In the genomic region with DNA sequence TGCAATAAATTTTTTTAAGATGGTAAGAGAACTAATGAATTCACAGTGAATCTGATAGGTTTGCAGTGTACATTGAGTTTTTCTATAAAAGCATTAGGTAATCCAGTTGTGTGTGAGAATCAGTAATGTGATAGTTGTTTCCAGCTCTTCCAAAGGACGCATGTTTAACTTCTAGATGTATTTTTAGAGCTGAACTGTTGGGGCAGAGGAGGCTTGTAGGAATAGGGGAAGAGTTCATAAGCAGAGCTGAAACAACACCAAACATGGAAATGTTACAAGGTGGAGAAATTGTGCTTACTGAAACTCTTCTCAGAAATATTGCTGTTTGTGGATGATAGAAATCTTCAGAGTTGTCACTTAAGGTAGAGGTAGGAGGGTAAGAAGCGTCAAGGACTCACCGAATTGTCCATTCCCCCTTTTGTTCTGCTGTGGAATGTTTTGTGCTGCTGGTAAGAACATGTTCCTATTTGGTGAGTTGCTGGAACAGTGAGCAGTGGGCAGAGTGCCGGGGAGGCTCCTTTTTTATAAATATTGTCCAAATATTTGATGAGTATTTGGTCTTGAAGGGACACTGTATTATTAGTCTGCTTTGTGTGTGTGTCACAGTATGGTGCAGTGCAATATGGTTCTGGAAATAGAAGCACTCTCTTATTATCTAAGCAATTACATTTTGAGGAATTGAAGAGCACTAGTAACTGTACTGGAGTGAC, we compare ENCODE assay signal across 2 cellular contexts.
A peak's percentile ranks its signal among the peaks of the same experiment; 100 is the strongest.
TF ChIP-seq lines count a peak whose summit lies in the region.

No MANE protein-coding gene starts in this region.

TF ChIP-seq in HEK293, 187 proteins besides CTCF, POLR2A, EP300 and RAD21 (continued from another document):
- TF ChIP-seq, protein P1, sequence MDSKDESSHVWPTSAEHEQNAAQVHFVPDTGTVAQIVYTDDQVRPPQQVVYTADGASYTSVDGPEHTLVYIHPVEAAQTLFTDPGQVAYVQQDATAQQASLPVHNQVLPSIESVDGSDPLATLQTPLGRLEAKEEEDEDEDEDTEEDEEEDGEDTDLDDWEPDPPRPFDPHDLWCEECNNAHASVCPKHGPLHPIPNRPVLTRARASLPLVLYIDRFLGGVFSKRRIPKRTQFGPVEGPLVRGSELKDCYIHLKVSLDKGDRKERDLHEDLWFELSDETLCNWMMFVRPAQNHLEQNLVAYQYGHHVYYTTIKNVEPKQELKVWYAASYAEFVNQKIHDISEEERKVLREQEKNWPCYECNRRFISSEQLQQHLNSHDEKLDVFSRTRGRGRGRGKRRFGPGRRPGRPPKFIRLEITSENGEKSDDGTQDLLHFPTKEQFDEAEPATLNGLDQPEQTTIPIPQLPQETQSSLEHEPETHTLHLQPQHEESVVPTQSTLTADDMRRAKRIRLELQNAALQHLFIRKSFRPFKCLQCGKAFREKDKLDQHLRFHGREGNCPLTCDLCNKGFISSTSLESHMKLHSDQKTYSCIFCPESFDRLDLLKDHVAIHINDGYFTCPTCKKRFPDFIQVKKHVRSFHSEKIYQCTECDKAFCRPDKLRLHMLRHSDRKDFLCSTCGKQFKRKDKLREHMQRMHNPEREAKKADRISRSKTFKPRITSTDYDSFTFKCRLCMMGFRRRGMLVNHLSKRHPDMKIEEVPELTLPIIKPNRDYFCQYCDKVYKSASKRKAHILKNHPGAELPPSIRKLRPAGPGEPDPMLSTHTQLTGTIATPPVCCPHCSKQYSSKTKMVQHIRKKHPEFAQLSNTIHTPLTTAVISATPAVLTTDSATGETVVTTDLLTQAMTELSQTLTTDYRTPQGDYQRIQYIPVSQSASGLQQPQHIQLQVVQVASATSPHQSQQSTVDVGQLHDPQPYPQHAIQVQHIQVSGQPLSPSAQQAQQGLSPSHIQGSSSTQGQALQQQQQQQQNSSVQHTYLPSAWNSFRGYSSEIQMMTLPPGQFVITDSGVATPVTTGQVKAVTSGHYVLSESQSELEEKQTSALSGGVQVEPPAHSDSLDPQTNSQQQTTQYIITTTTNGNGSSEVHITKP (tag by site-specific recombination; IDR thresholded peaks at IDR 0.05), result peak; percentile 93
- TF ChIP-seq MZF1 (tag by site-specific recombination; IDR thresholded peaks at IDR 0.05; ENCODE audit: borderline replicate concordance), result 0 out of 2 replicates have a peak, but pooled peaks have one; percentile 9
- TF ChIP-seq ZNF600 (tag by site-specific recombination; IDR thresholded peaks at IDR 0.05), result 0 out of 2 replicates have a peak, but pooled peaks have one; percentile 30
- TF ChIP-seq ZNF274 (IDR thresholded peaks at IDR 0.05; ENCODE audit: low read length), result no peak
- no peak for TF ChIP-seq ZNF274 (tag by site-specific recombination; IDR thresholded peaks at IDR 0.05; ENCODE audit: borderline replicate concordance)

TF ChIP-seq in K562, 482 proteins besides CTCF, POLR2A, EP300 and RAD21 (continued from another document):
- TF ChIP-seq, protein P1 (IDR thresholded peaks at IDR 0.05; ENCODE audit: partially characterized antibody), result peak; percentile 88
- TF ChIP-seq MTF1 (CRISPR knock-in tag; IDR thresholded peaks at IDR 0.05; ENCODE audit: borderline replicate concordance), result no peak
TF ChIP-seq in K562: peak in this region for 2.
